Comparison of ENCODE assay signal across 25 cellular contexts in the genomic region with DNA sequence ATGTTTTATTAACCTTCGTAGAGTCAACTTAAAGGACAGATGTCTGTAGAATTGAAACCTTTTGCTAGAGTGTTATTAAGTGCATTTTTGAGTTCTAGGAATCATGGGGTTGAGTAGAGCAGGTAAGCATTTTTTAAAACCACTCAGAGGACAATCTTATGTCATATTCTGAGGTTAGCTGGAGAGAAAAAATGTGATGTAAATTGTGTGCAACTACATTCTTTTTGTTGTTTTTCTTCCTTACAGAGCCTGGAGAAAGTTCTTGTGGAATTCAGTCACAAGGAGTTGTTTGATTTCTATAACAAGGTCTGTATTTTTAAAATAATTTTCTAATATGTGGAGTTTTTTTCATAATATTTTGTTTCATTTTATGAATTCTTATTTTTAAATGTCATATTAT.
A peak's percentile ranks its signal among the peaks of the same experiment; 100 is the strongest.
DNase-seq lines count a peak whose midpoint lies in the region; ATAC-seq, FAIRE-seq and TF ChIP-seq lines count a peak whose summit lies in the region.
"Had no signal": no experiment of that assay in that cellular context is flagged by ENCODE, and none has a peak within 500 bp of the region (broad histone marks: within the 10 kb centered on the region; RNA-seq: fewer than 3 reads in every experiment).

No MANE protein-coding gene starts in this region.

- no peaks in the 10 kb centered on the region for H3K9me2 ChIP-seq in SK-N-SH

- TF ChIP-seq CTCF in SK-N-SH (IDR thresholded peaks at IDR 0.05) = no peak
- no peak for TF ChIP-seq CTCF in mesothelial cell of epicardium (IDR thresholded peaks at IDR 0.05; ENCODE audit: unreplicated experiment)

- no peak overlapping the region for H3K4me2 ChIP-seq in SK-N-SH
- H3K4me2 ChIP-seq: KMS-11 had no signal

- no peak for TF ChIP-seq EP300 in SK-N-SH (IDR thresholded peaks at IDR 0.05; ENCODE audit: borderline replicate concordance in 1 of 2, low read depth in 1 of 2, low read length in 1 of 2)

- in situ Hi-C loops in KBM-7 (cut with MboI; ENCODE audit: low pct_unique_long_range_greater_than_20kb, low sequenced_read_pairs) = no loop called here

- CTCF ChIA-PET in SK-N-SH (lab: Yijun Ruan, JAX) = no interaction called here

- no peaks in the 10 kb centered on the region for H3F3A ChIP-seq in SK-N-SH (replicated peaks; ENCODE audit: insufficient read depth)

- peak overlapping the region; percentile 86 for H3K27ac Mint-ChIP-seq in mesothelial cell of epicardium

- H3K27ac ChIP-seq in SK-N-SH (ENCODE audit: low read depth in 2 of 2, low read length in 1 of 2) = no peak overlapping the region
- H3K27ac ChIP-seq: 22Rv1, KMS-11, SJSA1 had no signal

- no peak overlapping the region for H3K4me3 ChIP-seq in SK-N-SH (ENCODE audit: low read depth in 2 of 2, low read length in 1 of 2)
- H3K4me3 ChIP-seq: HAP-1, SJSA1 had no signal

- H3K27me3 ChIP-seq in SK-N-SH (ENCODE audit: insufficient read depth) = no peaks in the 10 kb centered on the region
- H3K27me3 ChIP-seq: BE2C, SJSA1 had no signal

- no peaks in the 10 kb centered on the region for H3K79me2 ChIP-seq in SK-N-SH (ENCODE audit: insufficient read depth)

- TF ChIP-seq RAD21 in SK-N-SH (IDR thresholded peaks at IDR 0.05; ENCODE audit: low read length) = no peak

- H3K4me3 Mint-ChIP-seq in mesothelial cell of epicardium = no peak overlapping the region
- H3K4me3 Mint-ChIP-seq: CD14-positive monocyte had no signal

- H3K4me1 ChIP-seq in SK-N-SH (ENCODE audit: control insufficient read depth in 1 of 2, insufficient read depth in 2 of 2, low read depth in 1 of 2, low read length in 1 of 2) = no peaks in the 10 kb centered on the region; a peak in 1 of 4 replicates
- H3K4me1 ChIP-seq: BE2C, HAP-1, SJSA1 had no signal

- 63% methylated on average over 1 of the region's 1 CpG for WGBS in SK-N-SH (ENCODE audit: low lambda C conversion rate)

- no peaks in the 10 kb centered on the region for H3K9me3 ChIP-seq in SK-N-SH
- H3K9me3 ChIP-seq: BE2C, HAP-1 had no signal

- ATAC-seq in SK-N-SH treated with all-trans-retinoic acid at 6 μM for 48 hours = no peak
- ATAC-seq in GM19023 (IDR thresholded peaks at IDR 0.05; ENCODE audit: unreplicated experiment) = no peak

- no peaks in the 10 kb centered on the region for H3K27me3 Mint-ChIP-seq in mesothelial cell of epicardium (ENCODE audit: low read depth)

- peaks cover 27% of the 10 kb centered on the region for H3K4me1 Mint-ChIP-seq in mesothelial cell of epicardium

- no peak overlapping the region for H2AFZ ChIP-seq in SK-N-SH (ENCODE audit: low read depth)

- H3K9me3 Mint-ChIP-seq in mesothelial cell of epicardium = peaks cover 29% of the 10 kb centered on the region

- peaks cover 0 to 2% of the 10 kb centered on the region in 2 experiments for H3K36me3 ChIP-seq in SK-N-SH (replicated peaks in 1 of 2; ENCODE audit: control insufficient read depth in 1 of 2, insufficient read depth in 2 of 2, low read length in 1 of 2)
- H3K36me3 ChIP-seq: BE2C, HAP-1, SJSA1 had no signal

- H4K20me1 ChIP-seq in SK-N-SH (ENCODE audit: insufficient read depth) = no peaks in the 10 kb centered on the region

- H3K9ac ChIP-seq in SK-N-SH = no peak overlapping the region
- H3K9ac ChIP-seq: KMS-11 had no signal

- peak; percentile 66 for FAIRE-seq in colon (lab: Jason Lieb, UNC)
- FAIRE-seq: G401.6 had no signal

- no peak for DNase-seq in SK-N-SH
- DNase-seq in mesothelial cell of epicardium (ENCODE audit: low spot score in 2 of 2, unreplicated experiment in 2 of 2) = no peak
- DNase-seq in D341Med (ENCODE audit: low spot score) = no peak
- DNase-seq in T-helper 1 cell = no peak
- no peak for DNase-seq in KBM-7
- DNase-seq: BE2C, Calu3, GOT3, NCI-H1092, NCI-H1417 treated with DMSO at 0.1 percent for 48 hours, NCI-H1694 treated with DMSO at 0.1 percent for 48 hours, NCI-H2081, NCI-H2227 treated with DMSO at 0.1 percent for 48 hours, NCI-H69, Right ventricle myocardium superior, RPMI8226 had no signal

- H3K36me3 Mint-ChIP-seq in mesothelial cell of epicardium = peaks cover 25% of the 10 kb centered on the region

- POLR2A ChIA-PET in SK-N-SH (lab: Yijun Ruan, JAX) = no interaction called here

TF ChIP-seq in SK-N-SH treated with all-trans-retinoic acid at 6 μM for 48 hours, 23 proteins besides CTCF, POLR2A, EP300 and RAD21:
- TF ChIP-seq, protein P1, sequence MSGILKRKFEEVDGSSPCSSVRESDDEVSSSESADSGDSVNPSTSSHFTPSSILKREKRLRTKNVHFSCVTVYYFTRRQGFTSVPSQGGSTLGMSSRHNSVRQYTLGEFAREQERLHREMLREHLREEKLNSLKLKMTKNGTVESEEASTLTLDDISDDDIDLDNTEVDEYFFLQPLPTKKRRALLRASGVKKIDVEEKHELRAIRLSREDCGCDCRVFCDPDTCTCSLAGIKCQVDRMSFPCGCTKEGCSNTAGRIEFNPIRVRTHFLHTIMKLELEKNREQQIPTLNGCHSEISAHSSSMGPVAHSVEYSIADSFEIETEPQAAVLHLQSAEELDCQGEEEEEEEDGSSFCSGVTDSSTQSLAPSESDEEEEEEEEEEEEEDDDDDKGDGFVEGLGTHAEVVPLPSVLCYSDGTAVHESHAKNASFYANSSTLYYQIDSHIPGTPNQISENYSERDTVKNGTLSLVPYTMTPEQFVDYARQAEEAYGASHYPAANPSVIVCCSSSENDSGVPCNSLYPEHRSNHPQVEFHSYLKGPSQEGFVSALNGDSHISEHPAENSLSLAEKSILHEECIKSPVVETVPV (CRISPR knock-in tag; IDR thresholded peaks at IDR 0.05) = no peak
- TF ChIP-seq ISL1 (CRISPR knock-in tag; IDR thresholded peaks at IDR 0.05) (peak; percentile 39; the same call in 1 of the 2 replicates), ZNF8 (CRISPR knock-in tag; IDR thresholded peaks at IDR 0.05) (no peak)
TF ChIP-seq in SK-N-SH treated with all-trans-retinoic acid at 6 μM for 48 hours: peak in this region for 1.

TF ChIP-seq in SK-N-SH, 30 proteins besides CTCF, POLR2A, EP300 and RAD21:
- no peak for TF ChIP-seq FOSL2 (IDR thresholded peaks at IDR 0.05; ENCODE audit: borderline replicate concordance, low read depth)
- no peak for TF ChIP-seq TAF1 (IDR thresholded peaks at IDR 0.05; ENCODE audit: borderline replicate concordance, low read depth, low read length)
- no peak for TF ChIP-seq FOXJ3 (CRISPR knock-in tag; IDR thresholded peaks at IDR 0.05)
- no peak for TF ChIP-seq GABPA (IDR thresholded peaks at IDR 0.05; ENCODE audit: low read depth)
- no peak for TF ChIP-seq ELF1 (IDR thresholded peaks at IDR 0.05)
- no peak for TF ChIP-seq GATA2 (CRISPR knock-in tag; IDR thresholded peaks at IDR 0.05)
